Comparison of ENCODE assay signal across 8 cellular contexts in the genomic region with DNA sequence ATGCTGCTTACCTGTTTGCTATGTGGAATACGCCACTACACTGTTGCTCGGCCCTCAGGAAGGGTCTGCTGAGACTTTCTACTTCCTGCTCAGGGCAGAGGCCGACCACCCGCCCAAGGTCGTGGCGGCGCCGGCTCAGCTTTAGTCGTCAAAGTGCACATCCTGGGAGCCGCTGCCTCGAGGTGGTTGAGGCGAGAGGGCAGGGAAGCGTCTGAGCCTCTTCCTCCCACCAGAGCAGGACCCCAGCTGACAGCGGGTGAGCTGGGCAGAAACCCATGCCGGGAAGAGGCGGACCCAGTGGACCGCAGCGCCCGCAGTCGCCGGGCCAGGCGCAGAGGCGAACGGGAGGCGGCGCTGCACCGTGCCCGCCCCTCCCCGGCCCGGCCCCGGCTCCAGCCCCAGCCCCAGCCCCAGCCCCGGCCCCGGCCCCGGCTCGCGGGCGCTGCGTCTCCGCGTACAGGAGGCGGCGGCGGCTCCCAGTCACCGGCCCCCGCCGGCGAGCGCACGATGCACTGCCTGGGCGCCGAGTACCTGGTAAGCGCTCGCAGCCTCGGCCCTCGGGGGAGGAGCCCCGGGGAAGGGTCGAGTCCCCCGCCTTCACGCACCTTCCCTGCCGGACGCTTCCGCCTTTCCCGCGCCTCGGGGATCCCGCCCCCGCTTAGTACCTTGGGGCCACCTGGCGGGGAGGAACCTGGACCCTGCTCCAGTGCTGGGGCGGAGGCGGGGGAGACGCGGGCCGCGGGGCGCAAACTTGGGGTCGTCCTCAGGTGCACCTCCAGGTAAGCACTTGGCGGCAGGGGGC. TPM values are rescaled to one million over a fixed set of nuclear protein-coding genes. Genes with fewer than 3 reads are reported as not detected.
A peak's percentile ranks its signal among the peaks of the same experiment; 100 is the strongest.
DNase-seq lines count a peak whose midpoint lies in the region; ATAC-seq and TF ChIP-seq lines count a peak whose summit lies in the region.

A gene with protein sequence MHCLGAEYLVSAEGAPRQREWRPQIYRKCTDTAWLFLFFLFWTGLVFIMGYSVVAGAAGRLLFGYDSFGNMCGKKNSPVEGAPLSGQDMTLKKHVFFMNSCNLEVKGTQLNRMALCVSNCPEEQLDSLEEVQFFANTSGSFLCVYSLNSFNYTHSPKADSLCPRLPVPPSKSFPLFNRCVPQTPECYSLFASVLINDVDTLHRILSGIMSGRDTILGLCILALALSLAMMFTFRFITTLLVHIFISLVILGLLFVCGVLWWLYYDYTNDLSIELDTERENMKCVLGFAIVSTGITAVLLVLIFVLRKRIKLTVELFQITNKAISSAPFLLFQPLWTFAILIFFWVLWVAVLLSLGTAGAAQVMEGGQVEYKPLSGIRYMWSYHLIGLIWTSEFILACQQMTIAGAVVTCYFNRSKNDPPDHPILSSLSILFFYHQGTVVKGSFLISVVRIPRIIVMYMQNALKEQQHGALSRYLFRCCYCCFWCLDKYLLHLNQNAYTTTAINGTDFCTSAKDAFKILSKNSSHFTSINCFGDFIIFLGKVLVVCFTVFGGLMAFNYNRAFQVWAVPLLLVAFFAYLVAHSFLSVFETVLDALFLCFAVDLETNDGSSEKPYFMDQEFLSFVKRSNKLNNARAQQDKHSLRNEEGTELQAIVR (plus strand): TSS at position 413 of the 802 bp plus-strand sequence. CDS start 95 bp downstream, at position 508.

- peak within 1 kb of the TSS; percentile 96 for H2AFZ ChIP-seq in ACC112 (ENCODE audit: low read length, unreplicated experiment)

- no peaks in the 10 kb centered on the region for H3K27me3 ChIP-seq in ACC112 (ENCODE audit: insufficient read depth, low read length)
- no peaks in the 10 kb centered on the region for H3K27me3 ChIP-seq in body of pancreas
- H3K27me3 ChIP-seq in skeletal muscle satellite cell (ENCODE audit: control insufficient read depth, insufficient read depth, low read length): peaks cover 59% of the 10 kb centered on the region

- peak within 1 kb of the TSS; percentile 99 for H3K4me2 ChIP-seq in skeletal muscle satellite cell (ENCODE audit: low read length)

- H3K36me3 ChIP-seq in ACC112 (ENCODE audit: insufficient read depth, low read length): no peaks in the 10 kb centered on the region
- no peaks in the 10 kb centered on the region for H3K36me3 ChIP-seq in body of pancreas (replicated peaks in 1 of 2; ENCODE audit: insufficient read depth in 1 of 2, low read depth in 2 of 2)
- no peaks in the 10 kb centered on the region for H3K36me3 ChIP-seq in skeletal muscle satellite cell (ENCODE audit: insufficient read depth, low read length)

- peak within 1 kb of the TSS; percentile 65 for H3K9ac ChIP-seq in skeletal muscle satellite cell (ENCODE audit: low read depth, low read length)

- H3K4me1 ChIP-seq in ACC112 (ENCODE audit: control insufficient read depth, insufficient read depth, low read length, unreplicated experiment) (peaks cover 8% of the 10 kb centered on the region), body of pancreas (peaks cover 42% of the 10 kb centered on the region), skeletal muscle satellite cell (ENCODE audit: control insufficient read depth, insufficient read depth, low read length) (peaks cover 8% of the 10 kb centered on the region)

- in situ Hi-C loops in GM13976 (cut with MboI; ENCODE audit: low sequenced_read_pairs, unreplicated experiment): loop anchor here (10.0 to 25.0 kb wide), 2 partner anchors 483 to 775 kb away; no protein-coding TSS in a partner anchor

- ATAC-seq in body of pancreas (peak; percentile 82), GM21381 (IDR thresholded peaks at IDR 0.05; ENCODE audit: unreplicated experiment) (no peak)

- H3K27ac ChIP-seq in ACC112 (ENCODE audit: low read depth, low read length): no peak within 1 kb of the TSS
- peak within 1 kb of the TSS; percentile 82 to 92 (median 90) for H3K27ac ChIP-seq in body of pancreas

- TF ChIP-seq CTCF in GM13976 (IDR thresholded peaks at IDR 0.05; ENCODE audit: borderline replicate concordance, control extremely low read depth, extremely low read depth, insufficient read depth, missing control alignments) (no peak), body of pancreas (IDR thresholded peaks at IDR 0.05) (peak in 5 of 7 experiments; percentile 21 to 50 (median 32))

- peak; percentile 38 for DNase-seq in GM13976 (ENCODE audit: low spot score)
- peak; percentile 57 for DNase-seq in NCI-H526 treated with DMSO at 0.1 percent for 48 hours (lab: John Stamatoyannopoulos, UW)
- DNase-seq in body of pancreas: peak; percentile 66 to 74 (median 68)
- DNase-seq in iPS-NIHi11 (ENCODE audit: low spot score): peak; percentile 78
- DNase-seq in AML-193 (lab: John Stamatoyannopoulos, UW): no peak

- peak; percentile 51 to 76 (median 73) for TF ChIP-seq POLR2A in body of pancreas (IDR thresholded peaks at IDR 0.05)

- H3K9me3 ChIP-seq in body of pancreas (no peaks in the 10 kb centered on the region), skeletal muscle satellite cell (replicated peaks; ENCODE audit: low read length) (no peaks in the 10 kb centered on the region)

- no peaks in the 10 kb centered on the region for H3K79me2 ChIP-seq in ACC112 (ENCODE audit: control insufficient read depth, insufficient read depth, low read length, unreplicated experiment)

- 0 to 1% methylated on average over 22 to 76 of the region's 77 CpGs for WGBS in body of pancreas, 2 donors

- H3K4me3 ChIP-seq in ACC112 (ENCODE audit: low read depth, low read length) (peak within 1 kb of the TSS; percentile 91), body of pancreas (peak within 1 kb of the TSS; percentile 54 to 74), skeletal muscle satellite cell (ENCODE audit: low read length) (peak within 1 kb of the TSS; percentile 82)

- intact Hi-C loops in body of pancreas (cut with DNase I): no loop called here

RNA-seq across cellular contexts. Expression of the gene that starts here (rescaled TPM):
- 10 to 100 TPM; 17.8 to 32.9 TPM for total RNA-seq in body of pancreas
- total RNA-seq in skeletal muscle satellite cell (2012; rRNA removed): 0.44 and 1.0 TPM in 2 replicates

Comparison
In these comparisons a context has a peak if more than half of its experiments do, and no peak if none do; other contexts are left out.
1. DNase-seq: peak in GM13976 (single experiment), NCI-H526 treated with DMSO at 0.1 percent for 48 hours (single experiment), body of pancreas (4 of 4) and iPS-NIHi11 (single experiment); none in AML-193 (0 of 2).
2. Peak in every context shown above with its lines, with median percentiles within 50 percentile points of each other: H3K4me3 ChIP-seq.